ENCODE assay signal across 1 cellular context in the genomic region with DNA sequence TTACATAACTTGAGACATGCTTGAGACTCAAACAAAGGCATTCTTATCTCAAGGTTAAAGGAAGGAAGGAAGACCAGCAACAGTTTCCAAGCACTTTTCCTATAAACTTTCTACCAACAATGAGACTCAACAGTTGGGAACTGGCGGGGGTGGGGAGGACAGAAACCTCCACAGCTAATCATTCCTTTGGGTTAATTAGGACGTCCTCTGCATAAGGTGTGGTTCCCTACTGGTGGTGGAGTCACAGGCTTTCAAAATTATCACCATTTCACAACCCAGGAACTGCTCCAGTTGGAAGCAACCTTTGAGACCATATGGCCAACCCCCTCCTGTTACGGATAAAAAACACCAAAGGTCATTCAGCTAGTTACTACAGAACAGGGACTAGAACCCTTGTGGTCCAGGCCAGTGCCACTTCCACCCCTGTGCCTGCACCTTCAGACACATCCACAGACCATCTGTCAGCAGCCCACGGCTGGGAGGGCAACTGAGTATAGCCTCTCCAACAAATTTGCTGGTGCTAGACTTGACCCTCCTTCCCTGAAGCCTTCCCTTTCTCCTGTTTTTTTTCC.
TF ChIP-seq lines count a peak whose summit lies in the region.

No MANE protein-coding gene starts in this region.

TF ChIP-seq in HepG2, 621 proteins besides CTCF, POLR2A, EP300 and RAD21 (continued from another document and continues in another):
- TF ChIP-seq, protein P1, sequence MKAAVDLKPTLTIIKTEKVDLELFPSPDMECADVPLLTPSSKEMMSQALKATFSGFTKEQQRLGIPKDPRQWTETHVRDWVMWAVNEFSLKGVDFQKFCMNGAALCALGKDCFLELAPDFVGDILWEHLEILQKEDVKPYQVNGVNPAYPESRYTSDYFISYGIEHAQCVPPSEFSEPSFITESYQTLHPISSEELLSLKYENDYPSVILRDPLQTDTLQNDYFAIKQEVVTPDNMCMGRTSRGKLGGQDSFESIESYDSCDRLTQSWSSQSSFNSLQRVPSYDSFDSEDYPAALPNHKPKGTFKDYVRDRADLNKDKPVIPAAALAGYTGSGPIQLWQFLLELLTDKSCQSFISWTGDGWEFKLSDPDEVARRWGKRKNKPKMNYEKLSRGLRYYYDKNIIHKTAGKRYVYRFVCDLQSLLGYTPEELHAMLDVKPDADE (CRISPR knock-in tag; IDR thresholded peaks at IDR 0.05) = no peak
- TF ChIP-seq ZNF33B (CRISPR knock-in tag; IDR thresholded peaks at IDR 0.05) (no peak), NR1H2 (CRISPR knock-in tag; IDR thresholded peaks at IDR 0.05; ENCODE audit: borderline replicate concordance, low read depth) (no peak), ZBTB1 (CRISPR knock-in tag; IDR thresholded peaks at IDR 0.05; ENCODE audit: borderline replicate concordance) (no peak), ZNF629 (CRISPR knock-in tag; conservative IDR thresholded peaks at IDR 0.05) (peak; percentile 36; the same call in 1 of the 2 replicates), FOXP1 (IDR thresholded peaks at IDR 0.05) (no peak), FOXP1 (CRISPR knock-in tag; IDR thresholded peaks at IDR 0.05) (peak; percentile 69; the same call in 1 of the 2 replicates), RBFOX2 (IDR thresholded peaks at IDR 0.05; ENCODE audit: low read depth, low read length) (no peak), ZNF670 (CRISPR knock-in tag; IDR thresholded peaks at IDR 0.05; ENCODE audit: borderline replicate concordance) (no peak), KMT2A (CRISPR knock-in tag; IDR thresholded peaks at IDR 0.05) (no peak), ZBTB2 (CRISPR knock-in tag; IDR thresholded peaks at IDR 0.05; ENCODE audit: low read depth) (no peak), HDAC1 (CRISPR knock-in tag; IDR thresholded peaks at IDR 0.05) (peak; percentile 62; the same call in 1 of the 2 replicates), ZNF317 (CRISPR knock-in tag; IDR thresholded peaks at IDR 0.05) (0 out of 2 replicates have a peak, but pooled peaks have one; percentile 10), REL (CRISPR knock-in tag; conservative IDR thresholded peaks at IDR 0.05) (no peak), SSRP1 (CRISPR knock-in tag; IDR thresholded peaks at IDR 0.05) (0 out of 2 replicates have a peak, but pooled peaks have one; percentile 5), ZNF235 (CRISPR knock-in tag; IDR thresholded peaks at IDR 0.05; ENCODE audit: borderline replicate concordance) (no peak), DPF2 (CRISPR knock-in tag; IDR thresholded peaks at IDR 0.05; ENCODE audit: borderline replicate concordance, low read depth) (peak; percentile 88; the same call in 1 of the 2 replicates), TIGD3 (CRISPR knock-in tag; IDR thresholded peaks at IDR 0.05; ENCODE audit: borderline replicate concordance) (no peak), RFXAP (CRISPR knock-in tag; IDR thresholded peaks at IDR 0.05; ENCODE audit: borderline replicate concordance) (peak; percentile 58; the same call in 1 of the 2 replicates), ZZZ3 (CRISPR knock-in tag; IDR thresholded peaks at IDR 0.05; ENCODE audit: borderline replicate concordance) (no peak), HMG20B (CRISPR knock-in tag; conservative IDR thresholded peaks at IDR 0.05) (no peak), HIVEP1 (CRISPR knock-in tag; IDR thresholded peaks at IDR 0.05) (no peak), SMARCC2 (IDR thresholded peaks at IDR 0.05) (no peak), ZNF329 (CRISPR knock-in tag; IDR thresholded peaks at IDR 0.05; ENCODE audit: low read depth) (no peak), ZSCAN22 (CRISPR knock-in tag; IDR thresholded peaks at IDR 0.05) (no peak), ZNF350 (CRISPR knock-in tag; IDR thresholded peaks at IDR 0.05; ENCODE audit: borderline replicate concordance, low read depth) (no peak), EEA1 (CRISPR knock-in tag; IDR thresholded peaks at IDR 0.05; ENCODE audit: borderline replicate concordance) (no peak), EED (CRISPR knock-in tag; IDR thresholded peaks at IDR 0.05) (no peak), ZNF292 (CRISPR knock-in tag; IDR thresholded peaks at IDR 0.05; ENCODE audit: borderline replicate concordance, low read depth) (0 out of 2 replicates have a peak, but pooled peaks have one; percentile 41), GRHL1 (CRISPR knock-in tag; conservative IDR thresholded peaks at IDR 0.05) (no peak), ZNF777 (CRISPR knock-in tag; IDR thresholded peaks at IDR 0.05) (no peak), SETDB1 (CRISPR knock-in tag; IDR thresholded peaks at IDR 0.05; ENCODE audit: borderline replicate concordance) (no peak), GZF1 (CRISPR knock-in tag; IDR thresholded peaks at IDR 0.05) (no peak), ZNF501 (CRISPR knock-in tag; IDR thresholded peaks at IDR 0.05) (no peak), NONO (IDR thresholded peaks at IDR 0.05) (no peak), NONO (CRISPR knock-in tag; conservative IDR thresholded peaks at IDR 0.05) (peak; percentile 79), DDIT3 (CRISPR knock-in tag; IDR thresholded peaks at IDR 0.05) (no peak), KAT7 (CRISPR knock-in tag; IDR thresholded peaks at IDR 0.05; ENCODE audit: borderline replicate concordance) (no peak), MTA1 (CRISPR knock-in tag; IDR thresholded peaks at IDR 0.05; ENCODE audit: borderline replicate concordance) (no peak), GATAD2A (CRISPR knock-in tag; IDR thresholded peaks at IDR 0.05) (peak; percentile 87), ZNF441 (CRISPR knock-in tag; IDR thresholded peaks at IDR 0.05; ENCODE audit: borderline replicate concordance) (no peak), PLRG1 (conservative IDR thresholded peaks at IDR 0.05) (no peak), SRF (IDR thresholded peaks at IDR 0.05; ENCODE audit: low read depth, low read length) (no peak), ZNF644 (CRISPR knock-in tag; IDR thresholded peaks at IDR 0.05; ENCODE audit: low read depth) (peak; percentile 96), ZNF703 (CRISPR knock-in tag; IDR thresholded peaks at IDR 0.05; ENCODE audit: borderline replicate concordance) (no peak), SIX1 (CRISPR knock-in tag; IDR thresholded peaks at IDR 0.05; ENCODE audit: borderline replicate concordance) (peak; percentile 63; the same call in 1 of the 2 replicates), MIER2 (CRISPR knock-in tag; IDR thresholded peaks at IDR 0.05) (peak; percentile 63; the same call in 1 of the 2 replicates), KAT2B (IDR thresholded peaks at IDR 0.05; ENCODE audit: borderline replicate concordance, low read depth, low read length) (no peak), HNF4A (CRISPR knock-in tag; IDR thresholded peaks at IDR 0.05) (peak; percentile 98), MEIS2 (CRISPR knock-in tag; IDR thresholded peaks at IDR 0.05) (peak; percentile 70; the same call in 1 of the 2 replicates)
- TF ChIP-seq, protein P2, sequence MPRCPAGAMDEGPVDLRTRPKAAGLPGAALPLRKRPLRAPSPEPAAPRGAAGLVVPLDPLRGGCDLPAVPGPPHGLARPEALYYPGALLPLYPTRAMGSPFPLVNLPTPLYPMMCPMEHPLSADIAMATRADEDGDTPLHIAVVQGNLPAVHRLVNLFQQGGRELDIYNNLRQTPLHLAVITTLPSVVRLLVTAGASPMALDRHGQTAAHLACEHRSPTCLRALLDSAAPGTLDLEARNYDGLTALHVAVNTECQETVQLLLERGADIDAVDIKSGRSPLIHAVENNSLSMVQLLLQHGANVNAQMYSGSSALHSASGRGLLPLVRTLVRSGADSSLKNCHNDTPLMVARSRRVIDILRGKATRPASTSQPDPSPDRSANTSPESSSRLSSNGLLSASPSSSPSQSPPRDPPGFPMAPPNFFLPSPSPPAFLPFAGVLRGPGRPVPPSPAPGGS (CRISPR knock-in tag; IDR thresholded peaks at IDR 0.05) = peak; percentile 65; the same call in 1 of the 2 replicates
- TF ChIP-seq, protein P3, sequence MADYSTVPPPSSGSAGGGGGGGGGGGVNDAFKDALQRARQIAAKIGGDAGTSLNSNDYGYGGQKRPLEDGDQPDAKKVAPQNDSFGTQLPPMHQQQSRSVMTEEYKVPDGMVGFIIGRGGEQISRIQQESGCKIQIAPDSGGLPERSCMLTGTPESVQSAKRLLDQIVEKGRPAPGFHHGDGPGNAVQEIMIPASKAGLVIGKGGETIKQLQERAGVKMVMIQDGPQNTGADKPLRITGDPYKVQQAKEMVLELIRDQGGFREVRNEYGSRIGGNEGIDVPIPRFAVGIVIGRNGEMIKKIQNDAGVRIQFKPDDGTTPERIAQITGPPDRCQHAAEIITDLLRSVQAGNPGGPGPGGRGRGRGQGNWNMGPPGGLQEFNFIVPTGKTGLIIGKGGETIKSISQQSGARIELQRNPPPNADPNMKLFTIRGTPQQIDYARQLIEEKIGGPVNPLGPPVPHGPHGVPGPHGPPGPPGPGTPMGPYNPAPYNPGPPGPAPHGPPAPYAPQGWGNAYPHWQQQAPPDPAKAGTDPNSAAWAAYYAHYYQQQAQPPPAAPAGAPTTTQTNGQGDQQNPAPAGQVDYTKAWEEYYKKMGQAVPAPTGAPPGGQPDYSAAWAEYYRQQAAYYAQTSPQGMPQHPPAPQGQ (CRISPR knock-in tag; IDR thresholded peaks at IDR 0.05; ENCODE audit: borderline replicate concordance) = no peak
- TF ChIP-seq, protein P4, sequence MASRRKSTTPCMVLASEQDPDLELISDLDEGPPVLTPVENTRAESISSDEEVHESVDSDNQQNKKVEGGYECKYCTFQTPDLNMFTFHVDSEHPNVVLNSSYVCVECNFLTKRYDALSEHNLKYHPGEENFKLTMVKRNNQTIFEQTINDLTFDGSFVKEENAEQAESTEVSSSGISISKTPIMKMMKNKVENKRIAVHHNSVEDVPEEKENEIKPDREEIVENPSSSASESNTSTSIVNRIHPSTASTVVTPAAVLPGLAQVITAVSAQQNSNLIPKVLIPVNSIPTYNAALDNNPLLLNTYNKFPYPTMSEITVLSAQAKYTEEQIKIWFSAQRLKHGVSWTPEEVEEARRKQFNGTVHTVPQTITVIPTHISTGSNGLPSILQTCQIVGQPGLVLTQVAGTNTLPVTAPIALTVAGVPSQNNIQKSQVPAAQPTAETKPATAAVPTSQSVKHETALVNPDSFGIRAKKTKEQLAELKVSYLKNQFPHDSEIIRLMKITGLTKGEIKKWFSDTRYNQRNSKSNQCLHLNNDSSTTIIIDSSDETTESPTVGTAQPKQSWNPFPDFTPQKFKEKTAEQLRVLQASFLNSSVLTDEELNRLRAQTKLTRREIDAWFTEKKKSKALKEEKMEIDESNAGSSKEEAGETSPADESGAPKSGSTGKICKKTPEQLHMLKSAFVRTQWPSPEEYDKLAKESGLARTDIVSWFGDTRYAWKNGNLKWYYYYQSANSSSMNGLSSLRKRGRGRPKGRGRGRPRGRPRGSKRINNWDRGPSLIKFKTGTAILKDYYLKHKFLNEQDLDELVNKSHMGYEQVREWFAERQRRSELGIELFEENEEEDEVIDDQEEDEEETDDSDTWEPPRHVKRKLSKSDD (CRISPR knock-in tag; IDR thresholded peaks at IDR 0.05; ENCODE audit: low read depth) = no peak
- TF ChIP-seq, protein P5, sequence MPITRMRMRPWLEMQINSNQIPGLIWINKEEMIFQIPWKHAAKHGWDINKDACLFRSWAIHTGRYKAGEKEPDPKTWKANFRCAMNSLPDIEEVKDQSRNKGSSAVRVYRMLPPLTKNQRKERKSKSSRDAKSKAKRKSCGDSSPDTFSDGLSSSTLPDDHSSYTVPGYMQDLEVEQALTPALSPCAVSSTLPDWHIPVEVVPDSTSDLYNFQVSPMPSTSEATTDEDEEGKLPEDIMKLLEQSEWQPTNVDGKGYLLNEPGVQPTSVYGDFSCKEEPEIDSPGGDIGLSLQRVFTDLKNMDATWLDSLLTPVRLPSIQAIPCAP (CRISPR knock-in tag; IDR thresholded peaks at IDR 0.05; ENCODE audit: low read depth) = no peak
- TF ChIP-seq, protein P6, sequence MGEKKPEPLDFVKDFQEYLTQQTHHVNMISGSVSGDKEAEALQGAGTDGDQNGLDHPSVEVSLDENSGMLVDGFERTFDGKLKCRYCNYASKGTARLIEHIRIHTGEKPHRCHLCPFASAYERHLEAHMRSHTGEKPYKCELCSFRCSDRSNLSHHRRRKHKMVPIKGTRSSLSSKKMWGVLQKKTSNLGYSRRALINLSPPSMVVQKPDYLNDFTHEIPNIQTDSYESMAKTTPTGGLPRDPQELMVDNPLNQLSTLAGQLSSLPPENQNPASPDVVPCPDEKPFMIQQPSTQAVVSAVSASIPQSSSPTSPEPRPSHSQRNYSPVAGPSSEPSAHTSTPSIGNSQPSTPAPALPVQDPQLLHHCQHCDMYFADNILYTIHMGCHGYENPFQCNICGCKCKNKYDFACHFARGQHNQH (CRISPR knock-in tag; IDR thresholded peaks at IDR 0.05) = no peak
